ENCODE assay signal across 8 cellular contexts in genomic region chr4:7140692-7141069, GRCh38. TPM values are rescaled to one million over a fixed set of nuclear protein-coding genes. Genes with fewer than 3 reads are reported as not detected.
"Had no signal": no experiment of that assay in that cellular context is flagged by ENCODE, and none has a peak within 500 bp of the region (broad histone marks: within the 10 kb centered on the region; RNA-seq: fewer than 3 reads in every experiment).

No MANE protein-coding gene starts in this region.

- DNase-seq: GM23248, HFFc6, KBM-7 had no signal

- H3K27ac ChIP-seq: GM23248, HL-60 had no signal

- H3K36me3 ChIP-seq: HAP-1 had no signal

- H3K9me3 ChIP-seq: HAP-1 had no signal

- H3K4me3 ChIP-seq: GM23248, HAP-1 had no signal

- H3K4me1 ChIP-seq: HAP-1 had no signal

- H2AFZ ChIP-seq: GM23248 had no signal

- ATAC-seq: HCT116, HepG2 had no signal

RNA-seq across cellular contexts. Expression of gene SORCS2, which starts 51.7 kb away (rescaled TPM):
- polyA plus RNA-seq: IgD-negative memory B cell had no signal
